In genomic region chr5:35851282-35851681, GRCh38 we compare ENCODE assay signal across 12 cellular contexts. TPM values are rescaled to one million over a fixed set of nuclear protein-coding genes. Genes with fewer than 3 reads are reported as not detected.
DNase-seq lines count a peak whose midpoint lies in the region; ATAC-seq and TF ChIP-seq lines count a peak whose summit lies in the region.
"Had no signal": no experiment of that assay in that cellular context is flagged by ENCODE, and none has a peak within 500 bp of the region (broad histone marks: within the 10 kb centered on the region; RNA-seq: fewer than 3 reads in every experiment).

No MANE protein-coding gene starts in this region.

- 0 out of 2 replicates have a peak overlapping the region, but pooled peaks have one; percentile 1 for H3K27ac ChIP-seq in BLaER1
- peak overlapping the region; percentile 50 for H3K27ac ChIP-seq in osteoblast (ENCODE audit: low read depth, low read length)
- H3K27ac ChIP-seq: HL-60 had no signal

- no peak overlapping the region for H3K9ac ChIP-seq in BLaER1

- no peaks in the 10 kb centered on the region for H3K79me2 ChIP-seq in osteoblast (ENCODE audit: insufficient read depth, low read length)

- no peak overlapping the region for H3K4me2 ChIP-seq in BLaER1
- H3K4me2 ChIP-seq in osteoblast (ENCODE audit: insufficient read depth, low read length) = peak overlapping the region; percentile 87

- no peaks in the 10 kb centered on the region for H3K27me3 Mint-ChIP-seq in central memory CD8-positive, alpha-beta T cell
- peaks cover 0 to 5% of the 10 kb centered on the region in 2 donors for H3K27me3 Mint-ChIP-seq in natural killer cell treated with Interleukin-12 subunit alpha and Interleukin-12 subunit beta and Interleukin-15 and Interleukin-18, amount 100 ng/mL, for 72 hours

- H3K9me3 Mint-ChIP-seq in central memory CD8-positive, alpha-beta T cell = no peaks in the 10 kb centered on the region
- peaks cover 13% of the 10 kb centered on the region for H3K9me3 Mint-ChIP-seq in natural killer cell treated with Interleukin-12 subunit alpha and Interleukin-12 subunit beta and Interleukin-15 and Interleukin-18, amount 100 ng/mL, for 72 hours

- peak overlapping the region; percentile 77 for H3K4me3 Mint-ChIP-seq in central memory CD8-positive, alpha-beta T cell
- H3K4me3 Mint-ChIP-seq in natural killer cell treated with Interleukin-12 subunit alpha and Interleukin-12 subunit beta and Interleukin-15 and Interleukin-18, amount 100 ng/mL, for 72 hours = no peak overlapping the region

- H3K4me3 ChIP-seq in BLaER1 (no peak overlapping the region), osteoblast (ENCODE audit: insufficient read depth, low read length) (peak overlapping the region; percentile 71)
- H3K4me3 ChIP-seq: lung had no signal

- H3K27me3 ChIP-seq in BLaER1 (no peaks in the 10 kb centered on the region), osteoblast (ENCODE audit: insufficient read depth, low read length) (no peaks in the 10 kb centered on the region)

- H3K27ac Mint-ChIP-seq in central memory CD8-positive, alpha-beta T cell (ENCODE audit: low read depth) = peak overlapping the region; percentile 99
- no peak overlapping the region for H3K27ac Mint-ChIP-seq in natural killer cell treated with Interleukin-12 subunit alpha and Interleukin-12 subunit beta and Interleukin-15 and Interleukin-18, amount 100 ng/mL, for 72 hours

- peak; percentile 72 for DNase-seq in M059J (ENCODE audit: low read depth)
- DNase-seq in central memory CD8-positive, alpha-beta T cell (ENCODE audit: low spot score in 2 of 2) = no peak
- peak; percentile 43 for DNase-seq in osteoblast (ENCODE audit: insufficient read length, low spot score, missing footprints)
- DNase-seq in A172 (ENCODE audit: low spot score) = no peak
- no peak for DNase-seq in AG08396 (ENCODE audit: low spot score)
- DNase-seq in natural killer cell treated with Interleukin-12 subunit alpha and Interleukin-12 subunit beta and Interleukin-15 and Interleukin-18, amount 100 ng/mL, for 72 hours (ENCODE audit: low spot score) = no peak
- DNase-seq: NCI-H1105 had no signal

- H3K9me3 ChIP-seq in BLaER1 = peaks cover 23% of the 10 kb centered on the region
- H3K9me3 ChIP-seq in osteoblast (ENCODE audit: low read depth, low read length) = no peaks in the 10 kb centered on the region

- H3K4me1 ChIP-seq in BLaER1 = peaks cover 70% of the 10 kb centered on the region
- H3K4me1 ChIP-seq in osteoblast (ENCODE audit: insufficient read depth, low read length) = peaks cover 38% of the 10 kb centered on the region

- TF ChIP-seq CTCF in osteoblast (IDR thresholded peaks at IDR 0.05; ENCODE audit: extremely low read depth, low read depth, low read length) = no peak

- H3K36me3 ChIP-seq in BLaER1 = no peaks in the 10 kb centered on the region; the same call in 1 of the 2 replicates
- H3K36me3 ChIP-seq in osteoblast (ENCODE audit: insufficient read depth, low read length) = no peaks in the 10 kb centered on the region

- no peak for ATAC-seq in central memory CD8-positive, alpha-beta T cell (replicated peaks; ENCODE audit: extremely low read depth, poor library complexity, severe bottlenecking)
- no peak for ATAC-seq in HG03108 (IDR thresholded peaks at IDR 0.05; ENCODE audit: unreplicated experiment)
- no peak for ATAC-seq in natural killer cell treated with Interleukin-12 subunit alpha and Interleukin-12 subunit beta and Interleukin-15 and Interleukin-18, amount 100 ng/mL, for 72 hours
- ATAC-seq: esophagus mucosa had no signal

- H2AFZ ChIP-seq in osteoblast (ENCODE audit: low read length) = peak overlapping the region; percentile 92

- peaks cover 46% of the 10 kb centered on the region for H3K4me1 Mint-ChIP-seq in central memory CD8-positive, alpha-beta T cell
- peaks cover 13 to 19% of the 10 kb centered on the region in 2 donors for H3K4me1 Mint-ChIP-seq in natural killer cell treated with Interleukin-12 subunit alpha and Interleukin-12 subunit beta and Interleukin-15 and Interleukin-18, amount 100 ng/mL, for 72 hours (ENCODE audit: low read depth in 2 of 2)

- no peaks in the 10 kb centered on the region for H4K20me1 ChIP-seq in BLaER1
- H4K20me1 ChIP-seq in osteoblast (ENCODE audit: insufficient read depth, low read length) = no peaks in the 10 kb centered on the region

- H3K36me3 Mint-ChIP-seq in central memory CD8-positive, alpha-beta T cell (ENCODE audit: insufficient read depth) = peaks cover 29% of the 10 kb centered on the region
- H3K36me3 Mint-ChIP-seq in natural killer cell treated with Interleukin-12 subunit alpha and Interleukin-12 subunit beta and Interleukin-15 and Interleukin-18, amount 100 ng/mL, for 72 hours = peaks cover 12% of the 10 kb centered on the region

RNA-seq across cellular contexts. Expression of gene IL7R, which starts 5.4 kb away (rescaled TPM):
- 20.4 and 30.7 TPM in 2 replicates for total RNA-seq in M059J (2014; rRNA removed; shearing (Covaris generic))
- 2.2 and 2.7 TPM in 2 replicates for total RNA-seq in osteoblast
- total RNA-seq in A172 (2014; rRNA removed; shearing (Covaris generic)) = 114 and 160 TPM in 2 replicates
- 10 to 100 TPM in 1 of 2 donors, 1 to 10 TPM in 1; 2.3 to 21.6 TPM for total RNA-seq in natural killer cell treated with Interleukin-12 subunit alpha and Interleukin-12 subunit beta and Interleukin-15 and Interleukin-18, amount 100 ng/mL, for 72 hours

Comparison
In these comparisons a context has a peak if more than half of its experiments do, and no peak if none do; other contexts are left out.
1. DNase-seq: peak in M059J (single experiment) and osteoblast (single experiment); none in central memory CD8-positive, alpha-beta T cell (0 of 2), A172 (single experiment), AG08396 (single experiment) and natural killer cell treated with Interleukin-12 subunit alpha and Interleukin-12 subunit beta and Interleukin-15 and Interleukin-18, amount 100 ng/mL, for 72 hours (single experiment).